8 cellular contexts compared by ENCODE assay signal in the genomic region with DNA sequence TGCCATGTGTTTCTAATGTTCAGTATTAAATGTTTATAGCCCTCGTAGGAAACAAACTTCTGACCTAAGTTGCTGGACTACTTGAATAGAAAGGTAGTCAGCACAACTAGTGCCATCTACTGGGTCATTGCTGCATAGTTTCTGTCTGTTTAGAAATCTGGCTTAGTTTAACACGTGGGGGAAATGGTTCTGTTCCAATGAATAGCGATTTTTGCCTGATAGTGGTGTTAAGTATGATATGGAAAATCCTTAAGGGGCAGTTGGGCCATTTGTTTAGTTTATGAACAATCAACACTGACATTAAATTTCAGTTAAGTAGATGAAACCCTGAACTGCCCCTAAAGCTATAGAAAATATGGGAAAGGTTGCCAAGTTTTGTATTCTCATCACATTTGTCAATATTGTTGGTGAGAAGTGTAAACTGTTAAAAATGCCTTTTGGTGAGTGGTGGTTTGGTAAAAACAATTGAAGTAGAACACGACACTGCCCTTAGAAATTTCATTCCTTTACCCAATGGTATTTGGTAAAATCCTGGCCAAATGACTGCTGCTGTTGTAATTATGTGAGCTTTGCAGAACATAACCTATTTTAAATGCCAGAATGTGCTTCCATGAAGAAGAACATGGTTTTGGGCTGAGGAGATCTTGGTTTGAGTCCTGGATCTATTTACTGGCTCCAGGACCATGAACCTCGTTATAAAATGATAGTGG. TPM values are rescaled to one million over a fixed set of nuclear protein-coding genes. Genes with fewer than 3 reads are reported as not detected.
DNase-seq lines count a peak whose midpoint lies in the region; ATAC-seq and TF ChIP-seq lines count a peak whose summit lies in the region.

No MANE protein-coding gene starts in this region.

- WGBS in aorta, 2 donors = 14 to 15% methylated on average over 5 of the region's 5 CpGs

- peaks cover 14% of the 10 kb centered on the region for H3K4me1 Mint-ChIP-seq in memory B cell

- DNase-seq in AG20443 (ENCODE audit: low spot score) (peak; percentile 70), NCI-H1092 (lab: John Stamatoyannopoulos, UW) (peak; percentile 26), T-helper 22 cell (ENCODE audit: low read depth) (peak; percentile 6), dorsolateral prefrontal cortex (no peak), memory B cell (ENCODE audit: low spot score in 2 of 2) (peak; percentile 51 to 57), aorta (no peak)

- peak overlapping the region; percentile 86 for H3K27ac Mint-ChIP-seq in memory B cell

- no peaks in the 10 kb centered on the region for H3K27me3 Mint-ChIP-seq in memory B cell

- H3K4me3 ChIP-seq in dorsolateral prefrontal cortex (no peak overlapping the region), aorta (ENCODE audit: low read length in 2 of 2) (no peak overlapping the region)

- no peak overlapping the region for H3K27ac ChIP-seq in dorsolateral prefrontal cortex
- no peak overlapping the region for H3K27ac ChIP-seq in aorta (ENCODE audit: low read depth in 1 of 2, low read length in 2 of 2)

- peaks cover 2 to 6% of the 10 kb centered on the region in 2 donors for H3K4me1 ChIP-seq in aorta (ENCODE audit: control insufficient read depth in 1 of 2, insufficient read depth in 2 of 2, low read length in 2 of 2)

- TF ChIP-seq CTCF in GM12874 (IDR thresholded peaks at IDR 0.05; ENCODE audit: insufficient read depth, low read depth, low read length) (peak; percentile 63), dorsolateral prefrontal cortex (IDR thresholded peaks at IDR 0.05 in 54 of 56, conservative IDR thresholded peaks at IDR 0.05 in 2 of 56; ENCODE audit: low read depth in 1 of 56, partially characterized antibody in 56 of 56) (peak in 55 of 56 donors; percentile 41 to 85 (median 72))

- no peak overlapping the region for H3K4me3 Mint-ChIP-seq in memory B cell

- H3K9me3 Mint-ChIP-seq in memory B cell = no peaks in the 10 kb centered on the region

- peak; percentile 51 for ATAC-seq in HG02610 (IDR thresholded peaks at IDR 0.05; ENCODE audit: unreplicated experiment)
- peak; percentile 84 for ATAC-seq in memory B cell (ENCODE audit: low read depth)
- peak; percentile 88 for ATAC-seq in aorta (ENCODE audit: low FRiP score)

- no peaks in the 10 kb centered on the region for H3K36me3 ChIP-seq in aorta (ENCODE audit: control insufficient read depth in 1 of 2, insufficient read depth in 2 of 2, low read length in 1 of 2)

- intact Hi-C loops in dorsolateral prefrontal cortex (cut with DNase I) = loop anchor here in 1 of 2 donors (5.0 kb wide), 1 partner anchor 124 kb away; no protein-coding TSS in a partner anchor
- intact Hi-C loops in aorta (cut with DNase I) = loop anchor here (2.0 kb wide), 1 partner anchor 124 kb away; no protein-coding TSS in a partner anchor

- H3K27me3 ChIP-seq in dorsolateral prefrontal cortex (peaks cover 0 to 11% (median 0%) of the 10 kb centered on the region in 45 donors), aorta (ENCODE audit: control insufficient read depth in 1 of 2, insufficient read depth in 2 of 2, low read length in 1 of 2) (no peaks in the 10 kb centered on the region)

- no peaks in the 10 kb centered on the region for H3K9me3 ChIP-seq in aorta (ENCODE audit: control insufficient read depth, low read length)

- H3K36me3 Mint-ChIP-seq in memory B cell = peaks cover 7% of the 10 kb centered on the region

RNA-seq across cellular contexts. Expression of a gene that starts 13.2 kb away (rescaled TPM):
- total RNA-seq in dorsolateral prefrontal cortex (10 to 100 TPM in 15 of 120 experiments, 1 to 10 TPM in 105; 3.6 to 18.7 (median 7.0) TPM), aorta (10 to 100 TPM; 71.8 to 74.4 TPM)
- polyA plus RNA-seq in aorta = 1 to 10 TPM; 5.7 to 6.0 TPM

Comparison
In these comparisons a context has a peak if more than half of its experiments do, and no peak if none do; other contexts are left out.
1. DNase-seq: peak in AG20443 (single experiment), NCI-H1092 (single experiment), T-helper 22 cell (single experiment) and memory B cell (2 of 2); none in dorsolateral prefrontal cortex (0 of 10) and aorta (0 of 2).
2. Peak in every context shown above with its lines, with median percentiles within 50 percentile points of each other: ATAC-seq.